ENCODE assay signal across 16 cellular contexts in genomic region chr3:63043631-63044030, GRCh38.
A peak's percentile ranks its signal among the peaks of the same experiment; 100 is the strongest.
DNase-seq lines count a peak whose midpoint lies in the region; ATAC-seq lines count a peak whose summit lies in the region.
"Had no signal": no experiment of that assay in that cellular context is flagged by ENCODE, and none has a peak within 500 bp of the region (broad histone marks: within the 10 kb centered on the region; RNA-seq: fewer than 3 reads in every experiment).

No MANE protein-coding gene starts in this region.

- DNase-seq in SIG-M5 treated with dmso at 0.1 percent for 504 hours (lab: John Stamatoyannopoulos, UW; ENCODE audit: unreplicated experiment) (peak; percentile 30), SIG-M5 (lab: John Stamatoyannopoulos, UW) (no peak), left colon (peak in 1 of 2 donors; percentile 20), ecto neural progenitor cell (ENCODE audit: low spot score) (no peak), NCI-H524 (lab: John Stamatoyannopoulos, UW) (no peak)
- DNase-seq: activated CD4-positive, alpha-beta memory T cell treated with anti-CD3 and anti-CD28 coated beads for 36 hours; activated T-cell treated with anti-CD3 and anti-CD28 coated beads, Interleukin-2, amount 50 U/mL, for 24 hours; effector CD4-positive, alpha-beta T cell; EL; NCI-H1694 treated with DMSO at 0.1 percent for 48 hours; stimulated activated naive B cell treated with anti-CD40 and anti-IgM and Interleukin-4, amounts not matched to agents 10 μg/mL and 1 μg/mL and 100 μg/mL, for 72 hours; trophoblast cell had no signal

- peak overlapping the region; percentile 57 for H3K27ac ChIP-seq in angular gyrus (ENCODE audit: low read depth, low read length)
- H3K27ac ChIP-seq: cardiac muscle cell had no signal

- ATAC-seq in left colon (peak; percentile 62), HG03025 (IDR thresholded peaks at IDR 0.05; ENCODE audit: low FRiP score, unreplicated experiment) (no peak), HG03095 (IDR thresholded peaks at IDR 0.05; ENCODE audit: unreplicated experiment) (no peak)
- ATAC-seq: stimulated activated naive B cell treated with anti-CD40 and anti-IgM and Interleukin-4, amounts not matched to agents 10 μg/mL and 1 μg/mL and 100 μg/mL, for 72 hours had no signal

- intact Hi-C loops in left colon (cut with DNase I, micrococcal nuclease) = no loop called here
